Comparison of ENCODE assay signal across 9 cellular contexts in genomic region chr19:49474545-49474930, GRCh38. TPM values are rescaled to one million over a fixed set of nuclear protein-coding genes. Genes with fewer than 3 reads are reported as not detected.
DNase-seq lines count a peak whose midpoint lies in the region; ATAC-seq and TF ChIP-seq lines count a peak whose summit lies in the region.
"Had no signal": no experiment of that assay in that cellular context is flagged by ENCODE, and none has a peak within 500 bp of the region (broad histone marks: within the 10 kb centered on the region; RNA-seq: fewer than 3 reads in every experiment).

No MANE protein-coding gene starts in this region.

- CTCF ChIA-PET in activated naive CD4-positive, alpha-beta T cell treated with anti-CD3 and anti-CD28 coated beads for 36 hours (lab: Charles Lee), result interaction anchor here (0.6 kb wide), 2 partner anchors 72 to 153 kb away, joined by 4 read pairs; no protein-coding TSS in a partner anchor

- H3K4me1 Mint-ChIP-seq in activated naive CD4-positive, alpha-beta T cell treated with anti-CD3 and anti-CD28 coated beads for 36 hours (ENCODE audit: low read depth), result peaks cover 61% of the 10 kb centered on the region

- in situ Hi-C loops in astrocyte of the spinal cord (cut with HindIII; ENCODE audit: low sequenced_read_pairs), result no loop called here

- H3K9me3 Mint-ChIP-seq in activated naive CD4-positive, alpha-beta T cell treated with anti-CD3 and anti-CD28 coated beads for 36 hours, result no peaks in the 10 kb centered on the region

- 13% methylated on average over 11 of the region's 11 CpGs for WGBS in urinary bladder

- H3K9me3 ChIP-seq in lower lobe of right lung, result no peaks in the 10 kb centered on the region

- H3K27me3 ChIP-seq in lower lobe of right lung (ENCODE audit: low read depth), result no peaks in the 10 kb centered on the region

- H3K36me3 ChIP-seq in lower lobe of right lung (peaks cover 4% of the 10 kb centered on the region), urinary bladder (ENCODE audit: insufficient read depth) (no peaks in the 10 kb centered on the region)

- peak overlapping the region; percentile 58 for H3K4me3 ChIP-seq in astrocyte of the spinal cord (ENCODE audit: low read depth, low read length)
- peak overlapping the region; percentile 75 for H3K4me3 ChIP-seq in lower lobe of right lung
- peak overlapping the region; percentile 77 for H3K4me3 ChIP-seq in urinary bladder (ENCODE audit: low read depth, low read length)

- TF ChIP-seq CTCF in astrocyte of the spinal cord (IDR thresholded peaks at IDR 0.05; ENCODE audit: low read depth, low read length), result no peak
- TF ChIP-seq CTCF in lower lobe of right lung (IDR thresholded peaks at IDR 0.05), result no peak

- peak in 1 of 2 donors; percentile 4 for ATAC-seq in lower lobe of right lung
- ATAC-seq in GM21825 (IDR thresholded peaks at IDR 0.05; ENCODE audit: unreplicated experiment), result no peak
- ATAC-seq in GM18907 (IDR thresholded peaks at IDR 0.05; ENCODE audit: unreplicated experiment), result no peak

- intact Hi-C loops in activated naive CD4-positive, alpha-beta T cell treated with anti-CD3 and anti-CD28 coated beads for 36 hours (cut with micrococcal nuclease), result loop anchor here (1.0 to 2.0 kb wide), 5 partner anchors 31 to 204 kb away; partner anchors contain the start of gene CD37
- intact Hi-C loops in lower lobe of right lung (cut with DNase I), result no loop called here

- no peak for DNase-seq in activated naive CD4-positive, alpha-beta T cell treated with anti-CD3 and anti-CD28 coated beads for 36 hours
- no peak for DNase-seq in activated naive CD4-positive, alpha-beta T cell treated with anti-CD3 and anti-CD28 coated beads, Interleukin-2, amount 50 U/mL, for 16 hours
- no peak for DNase-seq in astrocyte of the spinal cord (ENCODE audit: low read depth, low spot score)
- DNase-seq in lower lobe of right lung, result no peak
- DNase-seq in stimulated activated CD4-positive, alpha-beta T cell treated with anti-CD3 and anti-CD28 coated beads, Interleukin-2, amount 100 ng/mL, for 48 hours, result no peak
- DNase-seq: DMS153 had no signal

- H3K4me1 ChIP-seq in lower lobe of right lung (peaks cover 15% of the 10 kb centered on the region), urinary bladder (ENCODE audit: insufficient read depth) (no peaks in the 10 kb centered on the region)

- H3K36me3 Mint-ChIP-seq in activated naive CD4-positive, alpha-beta T cell treated with anti-CD3 and anti-CD28 coated beads for 36 hours (ENCODE audit: low read depth), result peaks cover 9% of the 10 kb centered on the region

- H3K27ac ChIP-seq in lower lobe of right lung (peak overlapping the region; percentile 85), urinary bladder (ENCODE audit: low read depth) (peak overlapping the region; percentile 53)

- peak overlapping the region; percentile 88 for H3K4me3 Mint-ChIP-seq in activated naive CD4-positive, alpha-beta T cell treated with anti-CD3 and anti-CD28 coated beads for 36 hours

- peak overlapping the region; percentile 95 for H3K27ac Mint-ChIP-seq in activated naive CD4-positive, alpha-beta T cell treated with anti-CD3 and anti-CD28 coated beads for 36 hours

- H3K27me3 Mint-ChIP-seq in activated naive CD4-positive, alpha-beta T cell treated with anti-CD3 and anti-CD28 coated beads for 36 hours (ENCODE audit: low read depth), result no peaks in the 10 kb centered on the region

RNA-seq across cellular contexts. Expression of gene FLT3LG, which starts 0.5 kb away (rescaled TPM):
- 10 to 100 TPM; 23.9 to 28.4 TPM for total RNA-seq in activated naive CD4-positive, alpha-beta T cell treated with anti-CD3 and anti-CD28 coated beads for 36 hours
- total RNA-seq in lower lobe of right lung (12.8 TPM), urinary bladder (3.4 TPM)
- polyA plus RNA-seq in urinary bladder, result 18.8 TPM

RNA-seq across cellular contexts. Expression of gene RPL13A, which starts 12.9 kb away (rescaled TPM):
- 1,000 to 10,000 TPM; 4,441 to 4,607 TPM for total RNA-seq in activated naive CD4-positive, alpha-beta T cell treated with anti-CD3 and anti-CD28 coated beads for 36 hours
- total RNA-seq in lower lobe of right lung (1,820 TPM), urinary bladder (2,198 TPM)
- 3,726 TPM for polyA plus RNA-seq in urinary bladder

RNA-seq across cellular contexts. Expression of gene ALDH16A1, which starts 21.5 kb away (rescaled TPM):
- total RNA-seq in activated naive CD4-positive, alpha-beta T cell treated with anti-CD3 and anti-CD28 coated beads for 36 hours, result 10 to 100 TPM; 43.4 to 46.8 TPM
- total RNA-seq in lower lobe of right lung (33.7 TPM), urinary bladder (14.2 TPM)
- polyA plus RNA-seq in urinary bladder, result 34.7 TPM

RNA-seq across cellular contexts. Expression of gene RPS11, which starts 21.7 kb away (rescaled TPM):
- 1,000 to 10,000 TPM; 3,906 to 3,945 TPM for total RNA-seq in activated naive CD4-positive, alpha-beta T cell treated with anti-CD3 and anti-CD28 coated beads for 36 hours
- total RNA-seq in lower lobe of right lung (1,649 TPM), urinary bladder (1,853 TPM)
- 3,946 TPM for polyA plus RNA-seq in urinary bladder

RNA-seq across cellular contexts. Expression of gene PIH1D1, which starts 22.9 kb away (rescaled TPM):
- total RNA-seq in activated naive CD4-positive, alpha-beta T cell treated with anti-CD3 and anti-CD28 coated beads for 36 hours, result 10 to 100 TPM; 80.7 to 84.4 TPM
- 63.2 TPM for total RNA-seq in lower lobe of right lung
- total RNA-seq in urinary bladder, result 49.6 TPM
- polyA plus RNA-seq in urinary bladder, result 69.6 TPM
